ENCODE assay signal across 1 cellular context in genomic region chr4:122732329-122733026, GRCh38.
TF ChIP-seq lines count a peak whose summit lies in the region.

Gene BBS12 (plus strand): TSS chr4:122732704. CDS start chr4:122741893, 9,189 bp downstream.

TF ChIP-seq in HCT116, 20 proteins besides CTCF, POLR2A, EP300 and RAD21 (continued from another document):
- peak; percentile 73 for TF ChIP-seq POLR2AphosphoS5 (IDR thresholded peaks at IDR 0.05; ENCODE audit: low read depth, low read length)
- no peak for TF ChIP-seq MAX (IDR thresholded peaks at IDR 0.05)
- no peak for TF ChIP-seq FOSL1 (IDR thresholded peaks at IDR 0.05; ENCODE audit: low read depth)
TF ChIP-seq in HCT116: peak in this region for 3.
